19 cellular contexts compared by ENCODE assay signal in genomic region chr9:100229136-100229535, GRCh38.
DNase-seq lines count a peak whose midpoint lies in the region; ATAC-seq, FAIRE-seq and TF ChIP-seq lines count a peak whose summit lies in the region.
"Had no signal": no experiment of that assay in that cellular context is flagged by ENCODE, and none has a peak within 500 bp of the region (broad histone marks: within the 10 kb centered on the region; RNA-seq: fewer than 3 reads in every experiment).

No MANE protein-coding gene starts in this region.

- peaks cover 2% of the 10 kb centered on the region for H3K4me1 Mint-ChIP-seq in neural crest cell

- H3K4me1 ChIP-seq in HUES64 (ENCODE audit: insufficient read depth, low read length) (no peaks in the 10 kb centered on the region; the same call in 1 of the 2 replicates), transverse colon (no peaks in the 10 kb centered on the region)
- H3K4me1 ChIP-seq: Caco-2 had no signal

- peak overlapping the region; percentile 43; the same call in 1 of the 2 replicates for H3K9ac ChIP-seq in HUES64 (ENCODE audit: low read depth, low read length)

- H3K27me3 ChIP-seq in HUES64 (ENCODE audit: insufficient read depth, low read length), result no peaks in the 10 kb centered on the region
- H3K27me3 ChIP-seq in transverse colon, result no peaks in the 10 kb centered on the region

- H3K36me3 ChIP-seq in HUES64 (ENCODE audit: insufficient read depth, low read length) (no peaks in the 10 kb centered on the region), transverse colon (peaks cover 0 to 5% (median 0%) of the 10 kb centered on the region in 4 donors)

- ATAC-seq in GM18861 (IDR thresholded peaks at IDR 0.05; ENCODE audit: unreplicated experiment), result no peak

- TF ChIP-seq EP300 in transverse colon (IDR thresholded peaks at IDR 0.05; ENCODE audit: low read depth), result no peak

- no peak for TF ChIP-seq CTCF in neural crest cell (conservative IDR thresholded peaks at IDR 0.05)
- no peak for TF ChIP-seq CTCF in transverse colon (IDR thresholded peaks at IDR 0.05)

- no peak for TF ChIP-seq POLR2A in H54 (IDR thresholded peaks at IDR 0.05; ENCODE audit: low read depth, low read length)
- no peak for TF ChIP-seq POLR2A in transverse colon (IDR thresholded peaks at IDR 0.05)

- no peak overlapping the region for H3K4me3 Mint-ChIP-seq in neural crest cell
- H3K4me3 Mint-ChIP-seq: CD4-positive, alpha-beta T cell had no signal

- no peak for DNase-seq in H54 (ENCODE audit: insufficient read length, low spot score)
- DNase-seq in astrocyte of the hippocampus (ENCODE audit: low read depth, low spot score), result peak; percentile 11
- DNase-seq in neural crest cell (ENCODE audit: low read depth, low spot score), result no peak
- no peak for DNase-seq in transverse colon
- no peak for DNase-seq in epidermal melanocyte (ENCODE audit: insufficient read length, low spot score)
- DNase-seq: Caco-2; CD4-positive, alpha-beta T cell; DMS 273 treated with DMSO at 0.1 percent for 48 hours; Kasumi-1; NCI-H1694; NCI-H2081; NCI-H446; NCI-H526 treated with DMSO at 0.1 percent for 48 hours; Right ventricle myocardium superior had no signal

- H3K9me3 ChIP-seq in HUES64 (ENCODE audit: insufficient read depth, low read depth, low read length) (no peaks in the 10 kb centered on the region), transverse colon (peaks cover 0 to 4% of the 10 kb centered on the region in 2 donors)
- H3K9me3 ChIP-seq: Caco-2 had no signal

- intact Hi-C loops in transverse colon (cut with DNase I; ENCODE audit: low total_unique reads), result no loop called here

- peaks cover 10% of the 10 kb centered on the region for H3K9me3 Mint-ChIP-seq in neural crest cell

- peak overlapping the region; percentile 5 for H3K27ac Mint-ChIP-seq in neural crest cell (ENCODE audit: unreplicated experiment)
- H3K27ac Mint-ChIP-seq: CD4-positive, alpha-beta T cell had no signal

- peak; percentile 86 for FAIRE-seq in H54 (lab: Jason Lieb, UNC)
- FAIRE-seq: G401.6, GM12892, H1 had no signal

- peaks cover 40% of the 10 kb centered on the region for H3K36me3 Mint-ChIP-seq in neural crest cell (ENCODE audit: low read depth)

- no peaks in the 10 kb centered on the region for H3K27me3 Mint-ChIP-seq in neural crest cell (ENCODE audit: low read depth)
- H3K27me3 Mint-ChIP-seq: CD4-positive, alpha-beta T cell had no signal

- H3K4me3 ChIP-seq in HUES64 (ENCODE audit: low read length) (no peak overlapping the region), transverse colon (no peak overlapping the region)

- 55% methylated on average over 1 of the region's 2 CpGs for WGBS in HUES64
- 90 to 97% methylated on average over 2 of the region's 2 CpGs for WGBS in transverse colon (ENCODE audit: low coverage in 1 of 2), 2 donors

- H3K27ac ChIP-seq in HUES64 (ENCODE audit: low read depth, low read length) (peak overlapping the region; percentile 41; the same call in 1 of the 2 replicates), transverse colon (no peak overlapping the region)

- in situ Hi-C loops in transverse colon (cut with MboI; ENCODE audit: low pct_ligation_motif_present in 1 of 4, low pct_unique_long_range_greater_than_20kb in 1 of 4, low sequenced_read_pairs in 3 of 4), result loop anchor here in 1 of 4 donors (10.0 kb wide), 1 partner anchor 204 kb away; no protein-coding TSS in a partner anchor
